In genomic region chr19:813359-814107, GRCh38 we compare ENCODE assay signal across 25 cellular contexts. TPM values are rescaled to one million over a fixed set of nuclear protein-coding genes. Genes with fewer than 3 reads are reported as not detected.
A peak's percentile ranks its signal among the peaks of the same experiment; 100 is the strongest.
DNase-seq lines count a peak whose midpoint lies in the region; ATAC-seq and TF ChIP-seq lines count a peak whose summit lies in the region.
"Had no signal": no experiment of that assay in that cellular context is flagged by ENCODE, and none has a peak within 500 bp of the region (broad histone marks: within the 10 kb centered on the region; RNA-seq: fewer than 3 reads in every experiment).

No MANE protein-coding gene starts in this region.

- no peak for TF ChIP-seq POLR2A in esophagus muscularis mucosa (IDR thresholded peaks at IDR 0.05; ENCODE audit: low read depth)
- TF ChIP-seq POLR2A in stomach (IDR thresholded peaks at IDR 0.05), result no peak

- no peak overlapping the region for H3K27ac ChIP-seq in esophagus muscularis mucosa (replicated peaks in 1 of 4)
- no peak overlapping the region for H3K27ac ChIP-seq in stomach
- no peak overlapping the region for H3K27ac ChIP-seq in mammary epithelial cell (ENCODE audit: insufficient read depth, low read depth, low read length)
- H3K27ac ChIP-seq: hepatocyte, HL-60, upper lobe of left lung had no signal

- H3K27me3 ChIP-seq in esophagus muscularis mucosa (no peaks in the 10 kb centered on the region), stomach (no peaks in the 10 kb centered on the region), mammary epithelial cell (ENCODE audit: insufficient read depth, low read length) (no peaks in the 10 kb centered on the region)
- H3K27me3 ChIP-seq: hepatocyte, upper lobe of left lung had no signal

- H3K9me3 Mint-ChIP-seq in activated naive CD4-positive, alpha-beta T cell treated with anti-CD3 and anti-CD28 coated beads, Interleukin-2, amount 50 U/mL, for 24 hours, result no peaks in the 10 kb centered on the region
- H3K9me3 Mint-ChIP-seq in endothelial cell (ENCODE audit: unreplicated experiment), result no peaks in the 10 kb centered on the region
- H3K9me3 Mint-ChIP-seq in stimulated activated memory B cell treated with anti-CD40 and anti-IgM and Interleukin-4, amounts not matched to agents 10 μg/mL and 1 μg/mL and 100 μg/mL, for 72 hours, result peaks cover 14% of the 10 kb centered on the region
- H3K9me3 Mint-ChIP-seq: mesothelial cell of epicardium had no signal

- H3K36me3 ChIP-seq in esophagus muscularis mucosa (peaks cover 45 to 57% (median 51%) of the 10 kb centered on the region in 4 donors), stomach (peaks cover 42 to 53% (median 50%) of the 10 kb centered on the region in 4 donors), mammary epithelial cell (ENCODE audit: insufficient read depth, low read length) (peaks cover 25% of the 10 kb centered on the region)

- no peaks in the 10 kb centered on the region for H3K27me3 Mint-ChIP-seq in activated naive CD4-positive, alpha-beta T cell treated with anti-CD3 and anti-CD28 coated beads, Interleukin-2, amount 50 U/mL, for 24 hours
- H3K27me3 Mint-ChIP-seq in endothelial cell (ENCODE audit: unreplicated experiment), result peaks cover 32% of the 10 kb centered on the region
- H3K27me3 Mint-ChIP-seq in stimulated activated memory B cell treated with anti-CD40 and anti-IgM and Interleukin-4, amounts not matched to agents 10 μg/mL and 1 μg/mL and 100 μg/mL, for 72 hours, result no peaks in the 10 kb centered on the region

- TF ChIP-seq CTCF in endothelial cell (IDR thresholded peaks at IDR 0.05; ENCODE audit: unreplicated experiment) (no peak), esophagus muscularis mucosa (IDR thresholded peaks at IDR 0.05) (no peak), stomach (IDR thresholded peaks at IDR 0.05) (no peak), mammary epithelial cell (conservative IDR thresholded peaks at IDR 0.05 in 1 of 2, IDR thresholded peaks at IDR 0.05 in 1 of 2; ENCODE audit: extremely low read depth in 1 of 2, insufficient read depth in 1 of 2, low read depth in 1 of 2, low read length in 2 of 2) (no peak)

- intact Hi-C loops in esophagus muscularis mucosa (cut with DNase I) (no loop called here), stomach (cut with DNase I; ENCODE audit: low total_unique reads) (no loop called here), mammary epithelial cell (cut with micrococcal nuclease) (no loop called here)

- in situ Hi-C loops in mammary epithelial cell (cut with MboI; ENCODE audit: low sequenced_read_pairs in 2 of 2), result no loop called here

- dilution Hi-C loops in mammary epithelial cell (cut with HindIII; ENCODE audit: low sequenced_read_pairs), result no loop called here

- H3K4me3 ChIP-seq in esophagus muscularis mucosa (no peak overlapping the region), stomach (no peak overlapping the region), mammary epithelial cell (replicated peaks in 1 of 3; ENCODE audit: insufficient read depth in 1 of 3, low read depth in 2 of 3, low read length in 3 of 3) (no peak overlapping the region)
- H3K4me3 ChIP-seq: hepatocyte, upper lobe of left lung had no signal

- H3K4me1 Mint-ChIP-seq in activated naive CD4-positive, alpha-beta T cell treated with anti-CD3 and anti-CD28 coated beads, Interleukin-2, amount 50 U/mL, for 24 hours, result no peaks in the 10 kb centered on the region
- peaks cover 8% of the 10 kb centered on the region for H3K4me1 Mint-ChIP-seq in endothelial cell (ENCODE audit: unreplicated experiment)
- no peaks in the 10 kb centered on the region for H3K4me1 Mint-ChIP-seq in stimulated activated memory B cell treated with anti-CD40 and anti-IgM and Interleukin-4, amounts not matched to agents 10 μg/mL and 1 μg/mL and 100 μg/mL, for 72 hours
- H3K4me1 Mint-ChIP-seq: mesothelial cell of epicardium had no signal

- H3K4me3 Mint-ChIP-seq in activated naive CD4-positive, alpha-beta T cell treated with anti-CD3 and anti-CD28 coated beads, Interleukin-2, amount 50 U/mL, for 24 hours, result no peak overlapping the region
- peak overlapping the region; percentile 81 for H3K4me3 Mint-ChIP-seq in endothelial cell (ENCODE audit: unreplicated experiment)
- H3K4me3 Mint-ChIP-seq in stimulated activated memory B cell treated with anti-CD40 and anti-IgM and Interleukin-4, amounts not matched to agents 10 μg/mL and 1 μg/mL and 100 μg/mL, for 72 hours, result no peak overlapping the region
- H3K4me3 Mint-ChIP-seq: CD14-positive monocyte, mesothelial cell of epicardium had no signal

- no peaks in the 10 kb centered on the region for H3K9me3 ChIP-seq in esophagus muscularis mucosa
- no peaks in the 10 kb centered on the region for H3K9me3 ChIP-seq in stomach
- no peaks in the 10 kb centered on the region for H3K9me3 ChIP-seq in mammary epithelial cell (replicated peaks; ENCODE audit: insufficient read depth, low read length)
- H3K9me3 ChIP-seq: upper lobe of left lung had no signal

- peak; percentile 25 for ATAC-seq in stimulated activated memory B cell treated with anti-CD40 and anti-IgM and Interleukin-4, amounts not matched to agents 10 μg/mL and 1 μg/mL and 100 μg/mL, for 72 hours

- H3K27ac Mint-ChIP-seq in activated naive CD4-positive, alpha-beta T cell treated with anti-CD3 and anti-CD28 coated beads, Interleukin-2, amount 50 U/mL, for 24 hours, result peak overlapping the region; percentile 62
- no peak overlapping the region for H3K27ac Mint-ChIP-seq in endothelial cell (ENCODE audit: unreplicated experiment)
- no peak overlapping the region for H3K27ac Mint-ChIP-seq in stimulated activated memory B cell treated with anti-CD40 and anti-IgM and Interleukin-4, amounts not matched to agents 10 μg/mL and 1 μg/mL and 100 μg/mL, for 72 hours
- H3K27ac Mint-ChIP-seq: activated T-helper 2 cell treated with anti-CD3 and anti-CD28 coated beads, Interferon-gamma antibody, Interleukin-2, Interleukin-4, amounts not matched to agents 10 μg/mL and 5 μg/mL and 100 μg/mL, durations not matched to agents 14 hours and 24 hours and 36 hours; CD14-positive monocyte; mesothelial cell of epicardium had no signal

- no peaks in the 10 kb centered on the region for H3K4me1 ChIP-seq in esophagus muscularis mucosa
- no peaks in the 10 kb centered on the region for H3K4me1 ChIP-seq in stomach
- H3K4me1 ChIP-seq in mammary epithelial cell (ENCODE audit: insufficient read depth, low read length), result no peaks in the 10 kb centered on the region
- H3K4me1 ChIP-seq: upper lobe of left lung had no signal

- H4K20me1 ChIP-seq in mammary epithelial cell (ENCODE audit: insufficient read depth, low read length), result peaks cover 17% of the 10 kb centered on the region

- peaks cover 31% of the 10 kb centered on the region for H3K79me2 ChIP-seq in mammary epithelial cell (ENCODE audit: insufficient read depth, low read length)

- no peak overlapping the region for H3K9ac ChIP-seq in mammary epithelial cell (ENCODE audit: insufficient read depth, low read length)

- BruUV-seq in mammary epithelial cell (replicated peaks; lab: Mats Ljungman, UMichigan), result no TSS peak

- 95% methylated on average over 16 of the region's 67 CpGs for WGBS in esophagus muscularis mucosa
- 85 to 97% (median 93%) methylated on average over 32 to 67 of the region's 67 CpGs for WGBS in stomach, 5 donors
- 81% methylated on average over 19 of the region's 67 CpGs for WGBS in mammary epithelial cell (ENCODE audit: low coverage, missing lambda C conversion rate)

- H3K4me2 ChIP-seq in mammary epithelial cell (ENCODE audit: insufficient read depth, low read depth, low read length), result no peak overlapping the region
- H3K4me2 ChIP-seq: hepatocyte had no signal

- no peak overlapping the region for H2AFZ ChIP-seq in mammary epithelial cell (ENCODE audit: low read depth, low read length)
- H2AFZ ChIP-seq: hepatocyte had no signal

- H3K36me3 Mint-ChIP-seq in activated naive CD4-positive, alpha-beta T cell treated with anti-CD3 and anti-CD28 coated beads, Interleukin-2, amount 50 U/mL, for 24 hours, result peaks cover 8% of the 10 kb centered on the region
- peaks cover 36% of the 10 kb centered on the region for H3K36me3 Mint-ChIP-seq in endothelial cell (ENCODE audit: low read depth, unreplicated experiment)
- H3K36me3 Mint-ChIP-seq in stimulated activated memory B cell treated with anti-CD40 and anti-IgM and Interleukin-4, amounts not matched to agents 10 μg/mL and 1 μg/mL and 100 μg/mL, for 72 hours, result peaks cover 59% of the 10 kb centered on the region

- CTCF ChIA-PET in mammary epithelial cell (lab: Charles Lee; ENCODE audit: low non-redundant PET), result no interaction called here

- TF ChIP-seq EP300 in esophagus muscularis mucosa (IDR thresholded peaks at IDR 0.05) (no peak), stomach (IDR thresholded peaks at IDR 0.05) (no peak)

- DNase-seq in activated naive CD4-positive, alpha-beta T cell treated with anti-CD3 and anti-CD28 coated beads, Interleukin-2, amount 50 U/mL, for 16 hours, result no peak
- DNase-seq in HuH-7.5 (ENCODE audit: low spot score) (peak; percentile 27), endothelial cell (ENCODE audit: low spot score) (no peak), esophagus muscularis mucosa (ENCODE audit: extremely low spot score) (no peak), stomach (no peak), mammary epithelial cell (no peak)
- DNase-seq: central memory CD4-positive, alpha-beta T cell; DMS 273 treated with DMSO at 0.1 percent for 48 hours; KBM-7; MV-4-11; NCI-H2029 treated with DMSO at 0.1 percent for 48 hours; stimulated activated CD4-positive, alpha-beta T cell treated with anti-CD3 and anti-CD28 coated beads, Interleukin-12 subunit alpha, Interleukin-12 subunit beta, amount 100 ng/mL, for 4 hours; T-helper 2 cell had no signal

RNA-seq across cellular contexts. Expression of gene PLPPR3, which starts 8.2 kb away (rescaled TPM):
- 17.6 TPM for total RNA-seq in endothelial cell (ENCODE audit: unreplicated experiment)
- not detected for total RNA-seq in esophagus muscularis mucosa
- under 1 TPM in 1 of 5 donors, not detected in 4; 0.55 TPM for total RNA-seq in stomach
- polyA plus RNA-seq in stomach, result under 1 TPM in 1 of 3 donors, not detected in 2; 0.46 TPM
- total RNA-seq in mammary epithelial cell, result under 1 TPM in 1 of 2 donors, not detected in 1; under 0.01 TPM
- polyA plus RNA-seq in mammary epithelial cell, result not detected
- polyA minus RNA-seq in mammary epithelial cell, result not detected
- total RNA-seq: activated CD8-positive, alpha-beta memory T cell treated with anti-CD3 and anti-CD28 coated beads for 36 hours; activated T-helper 2 cell treated with anti-CD3 and anti-CD28 coated beads, Interferon-gamma antibody, Interleukin-2, Interleukin-4, amounts not matched to agents 10 μg/mL and 5 μg/mL and 100 μg/mL, durations not matched to agents 14 hours and 24 hours and 36 hours had no signal
- polyA plus RNA-seq: CD14-positive monocyte, keratinocyte had no signal

RNA-seq across cellular contexts. Expression of gene AZU1, which starts 14.1 kb away (rescaled TPM):
- 0.21 TPM for total RNA-seq in endothelial cell (ENCODE audit: unreplicated experiment)
- 1 to 10 TPM in 1 of 4 donors, under 1 TPM in 1, not detected in 2; 0.40 to 1.3 TPM for total RNA-seq in esophagus muscularis mucosa
- total RNA-seq in stomach, result under 1 TPM in 1 of 5 donors, not detected in 4; 0.55 TPM
- polyA plus RNA-seq in stomach, result 1 to 10 TPM in 1 of 3 donors, under 1 TPM in 2; 0.53 to 1.5 (median 1.00) TPM
- not detected for total RNA-seq in mammary epithelial cell
- polyA plus RNA-seq in mammary epithelial cell, result not detected
- not detected for polyA minus RNA-seq in mammary epithelial cell
- total RNA-seq: activated CD8-positive, alpha-beta memory T cell treated with anti-CD3 and anti-CD28 coated beads for 36 hours; activated T-helper 2 cell treated with anti-CD3 and anti-CD28 coated beads, Interferon-gamma antibody, Interleukin-2, Interleukin-4, amounts not matched to agents 10 μg/mL and 5 μg/mL and 100 μg/mL, durations not matched to agents 14 hours and 24 hours and 36 hours; hepatocyte had no signal
- polyA plus RNA-seq: keratinocyte had no signal

RNA-seq across cellular contexts. Expression of gene PTBP1, which starts 16.3 kb away (rescaled TPM):
- total RNA-seq in endothelial cell (ENCODE audit: unreplicated experiment) (614 TPM), esophagus muscularis mucosa (100 to 1,000 TPM in 1 of 4 donors, 10 to 100 TPM in 3; 76.8 to 110 (median 95.3) TPM), stomach (100 to 1,000 TPM in 4 of 5 donors, 10 to 100 TPM in 1; 92.9 to 539 (median 173) TPM), mammary epithelial cell (100 to 1,000 TPM in 1 of 2 donors, 10 to 100 TPM in 1; 88.9 to 383 TPM)
- polyA plus RNA-seq in stomach (10 to 100 TPM; 74.8 to 80.9 (median 74.8) TPM), mammary epithelial cell (214 TPM)
- polyA minus RNA-seq in mammary epithelial cell, result 178 TPM

RNA-seq across cellular contexts. Expression of gene PRTN3, which starts 27.3 kb away (rescaled TPM):
- not detected for total RNA-seq in endothelial cell (ENCODE audit: unreplicated experiment)
- 1 to 10 TPM in 1 of 4 donors, not detected in 3; 1.2 TPM for total RNA-seq in esophagus muscularis mucosa
- total RNA-seq in stomach, result 1 to 10 TPM in 1 of 5 donors, not detected in 4; 2.6 TPM
- polyA plus RNA-seq in stomach, result under 1 TPM in 1 of 3 donors, not detected in 2; 0.15 TPM
- not detected for total RNA-seq in mammary epithelial cell
- polyA plus RNA-seq in mammary epithelial cell, result not detected
- polyA minus RNA-seq in mammary epithelial cell, result not detected
- total RNA-seq: activated CD8-positive, alpha-beta memory T cell treated with anti-CD3 and anti-CD28 coated beads for 36 hours; activated T-helper 2 cell treated with anti-CD3 and anti-CD28 coated beads, Interferon-gamma antibody, Interleukin-2, Interleukin-4, amounts not matched to agents 10 μg/mL and 5 μg/mL and 100 μg/mL, durations not matched to agents 14 hours and 24 hours and 36 hours; hepatocyte; mesothelial cell of epicardium had no signal
- polyA plus RNA-seq: CD14-positive monocyte, hepatocyte, keratinocyte, neural cell had no signal

RNA-seq across cellular contexts. Expression of gene ELANE, which starts 38.6 kb away (rescaled TPM):
- total RNA-seq in endothelial cell (ENCODE audit: unreplicated experiment) (not detected), esophagus muscularis mucosa (1 to 10 TPM in 3 of 4 donors, under 1 TPM in 1; 0.45 to 3.3 (median 1.6) TPM), stomach (10 to 100 TPM in 1 of 5 donors, 1 to 10 TPM in 1, not detected in 3; 2.9 to 10.5 TPM), mammary epithelial cell (not detected)
- polyA plus RNA-seq in stomach (1 to 10 TPM in 2 of 3 donors, not detected in 1; 1.1 to 3.4 TPM), mammary epithelial cell (not detected)
- polyA minus RNA-seq in mammary epithelial cell, result not detected
- total RNA-seq: activated CD8-positive, alpha-beta memory T cell treated with anti-CD3 and anti-CD28 coated beads for 36 hours; activated T-helper 2 cell treated with anti-CD3 and anti-CD28 coated beads, Interferon-gamma antibody, Interleukin-2, Interleukin-4, amounts not matched to agents 10 μg/mL and 5 μg/mL and 100 μg/mL, durations not matched to agents 14 hours and 24 hours and 36 hours; mesothelial cell of epicardium; NCI-H460 had no signal
- polyA plus RNA-seq: keratinocyte, neural cell had no signal

Comparison
In these comparisons a context has a peak if more than half of its experiments do, and no peak if none do; other contexts are left out.
1. RNA of gene PLPPR3, which starts 8.2 kb away (total RNA-seq): 17.6 TPM in endothelial cell (single experiment); not detected in esophagus muscularis mucosa, 0.55 TPM in stomach and under 0.01 TPM in mammary epithelial cell; every median in the first group is over 10 times any median in the second.